1 cellular context compared by ENCODE assay signal in genomic region chr2:219515874-219516629, GRCh38.
TF ChIP-seq lines count a peak whose summit lies in the region.

No MANE protein-coding gene starts in this region.

TF ChIP-seq in GM12878, 131 proteins besides CTCF, POLR2A, EP300 and RAD21:
- TF ChIP-seq PKNOX1 (IDR thresholded peaks at IDR 0.05) (peak; percentile 58), RELB (IDR thresholded peaks at IDR 0.05; ENCODE audit: low read depth) (no peak)
